In the genomic region with DNA sequence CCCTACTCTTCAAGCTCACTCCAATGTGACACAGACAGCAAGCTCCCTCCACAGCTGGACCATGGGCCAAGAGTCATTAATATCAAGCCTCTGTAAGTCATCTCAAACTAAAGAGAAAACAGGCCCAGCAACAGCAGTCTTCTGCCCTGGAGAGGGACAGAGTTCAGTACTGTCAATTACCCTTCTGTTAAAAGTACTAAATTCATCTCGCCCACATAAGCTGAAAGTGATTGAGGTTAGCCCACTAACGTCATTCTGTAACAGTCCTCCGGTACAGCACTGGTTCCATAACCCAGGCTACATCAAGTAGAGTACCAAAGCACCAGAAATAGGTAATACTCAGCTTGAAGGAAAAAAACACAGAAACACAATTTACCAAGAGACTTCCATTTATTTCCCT, we compare ENCODE assay signal across 10 cellular contexts. TPM values are rescaled to one million over a fixed set of nuclear protein-coding genes. Genes with fewer than 3 reads are reported as not detected.
A peak's percentile ranks its signal among the peaks of the same experiment; 100 is the strongest.
DNase-seq lines count a peak whose midpoint lies in the region; ATAC-seq lines count a peak whose summit lies in the region.
"Had no signal": no experiment of that assay in that cellular context is flagged by ENCODE, and none has a peak within 500 bp of the region (broad histone marks: within the 10 kb centered on the region; RNA-seq: fewer than 3 reads in every experiment).

No MANE protein-coding gene starts in this region.

- H3K4me3 Mint-ChIP-seq in activated naive CD4-positive, alpha-beta T cell treated with anti-CD3 and anti-CD28 coated beads, Interleukin-2, amount 10 ng/mL, durations not matched to agents 7 days and 5 days, result no peak overlapping the region

- ATAC-seq in GM18867 (IDR thresholded peaks at IDR 0.05; ENCODE audit: unreplicated experiment), result peak; percentile 88
- peak; percentile 50 for ATAC-seq in GM19468 (IDR thresholded peaks at IDR 0.05; ENCODE audit: extremely low read depth, unreplicated experiment)
- peak; percentile 87 for ATAC-seq in HG03095 (IDR thresholded peaks at IDR 0.05; ENCODE audit: unreplicated experiment)
- ATAC-seq in HG02588 (IDR thresholded peaks at IDR 0.05; ENCODE audit: unreplicated experiment), result no peak

- no peaks in the 10 kb centered on the region for H3K27me3 Mint-ChIP-seq in activated naive CD4-positive, alpha-beta T cell treated with anti-CD3 and anti-CD28 coated beads, Interleukin-2, amount 10 ng/mL, durations not matched to agents 7 days and 5 days

- DNase-seq in activated naive CD4-positive, alpha-beta T cell treated with anti-CD3 and anti-CD28 coated beads, Interleukin-2, amount 10 ng/mL, durations not matched to agents 7 days and 5 days, result no peak
- no peak for DNase-seq in A172 (ENCODE audit: low spot score)
- no peak for DNase-seq in retina
- DNase-seq: adrenal gland; effector CD4-positive, alpha-beta T cell; NCI-H1417 treated with DMSO at 0.1 percent for 48 hours had no signal

- peak overlapping the region; percentile 51 for H3K27ac Mint-ChIP-seq in activated naive CD4-positive, alpha-beta T cell treated with anti-CD3 and anti-CD28 coated beads, Interleukin-2, amount 10 ng/mL, durations not matched to agents 7 days and 5 days

- H3K4me1 Mint-ChIP-seq in activated naive CD4-positive, alpha-beta T cell treated with anti-CD3 and anti-CD28 coated beads, Interleukin-2, amount 10 ng/mL, durations not matched to agents 7 days and 5 days, result peaks cover 37% of the 10 kb centered on the region

- H3K36me3 Mint-ChIP-seq in activated naive CD4-positive, alpha-beta T cell treated with anti-CD3 and anti-CD28 coated beads, Interleukin-2, amount 10 ng/mL, durations not matched to agents 7 days and 5 days, result peaks cover 52% of the 10 kb centered on the region

- H3K9me3 Mint-ChIP-seq in activated naive CD4-positive, alpha-beta T cell treated with anti-CD3 and anti-CD28 coated beads, Interleukin-2, amount 10 ng/mL, durations not matched to agents 7 days and 5 days, result no peaks in the 10 kb centered on the region

- CTCF ChIA-PET in activated naive CD4-positive, alpha-beta T cell treated with anti-CD3 and anti-CD28 coated beads, Interleukin-2, amount 10 ng/mL, durations not matched to agents 7 days and 5 days (lab: Charles Lee), result interaction anchor here (0.8 to 1.5 kb wide), 4 partner anchors 9 to 26 kb away, joined by 3 to 5 read pairs (median 4); a partner anchor contains a TSS

RNA-seq across cellular contexts. Expression of a gene that starts 25.9 kb away (rescaled TPM):
- total RNA-seq in A172 (2014; rRNA removed; shearing (Covaris generic)), result 18.3 and 19.7 TPM in 2 replicates
